8 cellular contexts compared by ENCODE assay signal in genomic region chr20:3767434-3768341, GRCh38. TPM values are rescaled to one million over a fixed set of nuclear protein-coding genes. Genes with fewer than 3 reads are reported as not detected.
DNase-seq lines count a peak whose midpoint lies in the region; ATAC-seq and TF ChIP-seq lines count a peak whose summit lies in the region.

Gene ADISSP, minus strand, starts transcription at chr20:3767753. Its CDS starts 7,653 bp downstream, at chr20:3760100.

- peak within 1 kb of the TSS; percentile 69 for H3K4me3 ChIP-seq in upper lobe of right lung

- H3K4me1 Mint-ChIP-seq in T-helper 17 cell, result peaks cover 17% of the 10 kb centered on the region

- no peak for TF ChIP-seq CTCF in upper lobe of right lung (IDR thresholded peaks at IDR 0.05)

- peaks cover 19% of the 10 kb centered on the region for H3K4me1 ChIP-seq in upper lobe of right lung

- no peaks in the 10 kb centered on the region for H3K27me3 ChIP-seq in upper lobe of right lung

- ATAC-seq in HG02885 (IDR thresholded peaks at IDR 0.05; ENCODE audit: poor library complexity, unreplicated experiment), result peak; percentile 95
- peak; percentile 88 for ATAC-seq in T-helper 17 cell
- ATAC-seq in left cardiac atrium, result peak; percentile 96
- ATAC-seq in upper lobe of right lung, result peak; percentile 97

- H3K36me3 ChIP-seq in upper lobe of right lung, result no peaks in the 10 kb centered on the region

- peak; percentile 69 for TF ChIP-seq POLR2A in GM15510 (IDR thresholded peaks at IDR 0.05; ENCODE audit: borderline replicate concordance, extremely low read depth, insufficient read length)

- H3K4me3 Mint-ChIP-seq in T-helper 17 cell, result peak within 1 kb of the TSS; percentile 87

- H3K27ac ChIP-seq in upper lobe of right lung, result peak within 1 kb of the TSS; percentile 86

- no peaks in the 10 kb centered on the region for H3K36me3 Mint-ChIP-seq in T-helper 17 cell (ENCODE audit: low read depth)

- DNase-seq in NCI-H1694 treated with DMSO at 0.1 percent for 48 hours (lab: John Stamatoyannopoulos, UW), result peak; percentile 97
- peak; percentile 94 for DNase-seq in T-helper 17 cell
- peak; percentile 64 to 100 (median 97) for DNase-seq in amygdala (lab: John Stamatoyannopoulos, UW)
- peak; percentile 99 for DNase-seq in left cardiac atrium
- DNase-seq in posterior vena cava (ENCODE audit: low spot score), result peak; percentile 100
- peak; percentile 100 for DNase-seq in upper lobe of right lung

- H3K27ac Mint-ChIP-seq in T-helper 17 cell, result peak within 1 kb of the TSS; percentile 91

- no peaks in the 10 kb centered on the region for H3K9me3 ChIP-seq in T-helper 17 cell (ENCODE audit: control insufficient read depth, low read length, poor library complexity, severe bottlenecking)
- no peaks in the 10 kb centered on the region for H3K9me3 ChIP-seq in upper lobe of right lung

- intact Hi-C loops in left cardiac atrium (cut with DNase I), result loop anchor here in 1 of 2 donors (10.0 kb wide), 1 partner anchor 93 kb away; no protein-coding TSS in a partner anchor
- intact Hi-C loops in posterior vena cava (cut with DNase I), result no loop called here
- intact Hi-C loops in upper lobe of right lung (cut with DNase I), result no loop called here

- H3K27me3 Mint-ChIP-seq in T-helper 17 cell, result no peaks in the 10 kb centered on the region

RNA-seq across cellular contexts. Expression of gene ADISSP, which starts in this region (rescaled TPM):
- 10 to 100 TPM; 13.3 to 19.0 TPM for total RNA-seq in T-helper 17 cell
- 10 to 100 TPM; 17.2 to 23.2 TPM for total RNA-seq in left cardiac atrium
- 10 to 100 TPM; 14.6 to 20.2 TPM for total RNA-seq in posterior vena cava
- 23.3 TPM for total RNA-seq in upper lobe of right lung

Comparison
In these comparisons a context has a peak if more than half of its experiments do, and no peak if none do; other contexts are left out.
1. Peak in every context shown above with its lines: DNase-seq, ATAC-seq, H3K4me3 ChIP-seq and H3K27ac ChIP-seq.